In genomic region chr6:134516582-134516981, GRCh38 we compare ENCODE assay signal across 2 cellular contexts.
TF ChIP-seq lines count a peak whose summit lies in the region.

No MANE protein-coding gene starts in this region.

TF ChIP-seq in SK-N-SH, 30 proteins besides CTCF, POLR2A, EP300 and RAD21:
- TF ChIP-seq, protein P1, sequence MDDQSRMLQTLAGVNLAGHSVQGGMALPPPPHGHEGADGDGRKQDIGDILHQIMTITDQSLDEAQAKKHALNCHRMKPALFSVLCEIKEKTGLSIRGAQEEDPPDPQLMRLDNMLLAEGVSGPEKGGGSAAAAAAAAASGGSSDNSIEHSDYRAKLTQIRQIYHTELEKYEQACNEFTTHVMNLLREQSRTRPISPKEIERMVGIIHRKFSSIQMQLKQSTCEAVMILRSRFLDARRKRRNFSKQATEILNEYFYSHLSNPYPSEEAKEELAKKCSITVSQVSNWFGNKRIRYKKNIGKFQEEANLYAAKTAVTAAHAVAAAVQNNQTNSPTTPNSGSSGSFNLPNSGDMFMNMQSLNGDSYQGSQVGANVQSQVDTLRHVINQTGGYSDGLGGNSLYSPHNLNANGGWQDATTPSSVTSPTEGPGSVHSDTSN (IDR thresholded peaks at IDR 0.05) = no peak
- no peak for TF ChIP-seq CHD2 (IDR thresholded peaks at IDR 0.05; ENCODE audit: low read length, partially characterized antibody)
- TF ChIP-seq MXI1 (IDR thresholded peaks at IDR 0.05; ENCODE audit: low read depth, low read length) = no peak
- TF ChIP-seq ELF1 (IDR thresholded peaks at IDR 0.05) = no peak
- TF ChIP-seq YY1 (IDR thresholded peaks at IDR 0.05; ENCODE audit: low read depth) = no peak
- no peak for TF ChIP-seq FOXJ3 (CRISPR knock-in tag; IDR thresholded peaks at IDR 0.05)
- TF ChIP-seq GATA2 (CRISPR knock-in tag; IDR thresholded peaks at IDR 0.05) = no peak

TF ChIP-seq in SK-N-SH treated with all-trans-retinoic acid at 6 μM for 48 hours, 23 proteins besides CTCF, POLR2A, EP300 and RAD21 (continued from another document):
- TF ChIP-seq, protein P2, sequence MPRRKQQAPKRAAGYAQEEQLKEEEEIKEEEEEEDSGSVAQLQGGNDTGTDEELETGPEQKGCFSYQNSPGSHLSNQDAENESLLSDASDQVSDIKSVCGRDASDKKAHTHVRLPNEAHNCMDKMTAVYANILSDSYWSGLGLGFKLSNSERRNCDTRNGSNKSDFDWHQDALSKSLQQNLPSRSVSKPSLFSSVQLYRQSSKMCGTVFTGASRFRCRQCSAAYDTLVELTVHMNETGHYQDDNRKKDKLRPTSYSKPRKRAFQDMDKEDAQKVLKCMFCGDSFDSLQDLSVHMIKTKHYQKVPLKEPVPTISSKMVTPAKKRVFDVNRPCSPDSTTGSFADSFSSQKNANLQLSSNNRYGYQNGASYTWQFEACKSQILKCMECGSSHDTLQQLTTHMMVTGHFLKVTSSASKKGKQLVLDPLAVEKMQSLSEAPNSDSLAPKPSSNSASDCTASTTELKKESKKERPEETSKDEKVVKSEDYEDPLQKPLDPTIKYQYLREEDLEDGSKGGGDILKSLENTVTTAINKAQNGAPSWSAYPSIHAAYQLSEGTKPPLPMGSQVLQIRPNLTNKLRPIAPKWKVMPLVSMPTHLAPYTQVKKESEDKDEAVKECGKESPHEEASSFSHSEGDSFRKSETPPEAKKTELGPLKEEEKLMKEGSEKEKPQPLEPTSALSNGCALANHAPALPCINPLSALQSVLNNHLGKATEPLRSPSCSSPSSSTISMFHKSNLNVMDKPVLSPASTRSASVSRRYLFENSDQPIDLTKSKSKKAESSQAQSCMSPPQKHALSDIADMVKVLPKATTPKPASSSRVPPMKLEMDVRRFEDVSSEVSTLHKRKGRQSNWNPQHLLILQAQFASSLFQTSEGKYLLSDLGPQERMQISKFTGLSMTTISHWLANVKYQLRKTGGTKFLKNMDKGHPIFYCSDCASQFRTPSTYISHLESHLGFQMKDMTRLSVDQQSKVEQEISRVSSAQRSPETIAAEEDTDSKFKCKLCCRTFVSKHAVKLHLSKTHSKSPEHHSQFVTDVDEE (CRISPR knock-in tag; IDR thresholded peaks at IDR 0.05) = no peak
- no peak for TF ChIP-seq ZFP3 (CRISPR knock-in tag; IDR thresholded peaks at IDR 0.05)
- TF ChIP-seq CREB5 (CRISPR knock-in tag; IDR thresholded peaks at IDR 0.05; ENCODE audit: low read depth) = no peak
- TF ChIP-seq ISL1 (CRISPR knock-in tag; IDR thresholded peaks at IDR 0.05) = no peak
- no peak for TF ChIP-seq ZC3H10 (CRISPR knock-in tag; IDR thresholded peaks at IDR 0.05)
- TF ChIP-seq, protein P3, sequence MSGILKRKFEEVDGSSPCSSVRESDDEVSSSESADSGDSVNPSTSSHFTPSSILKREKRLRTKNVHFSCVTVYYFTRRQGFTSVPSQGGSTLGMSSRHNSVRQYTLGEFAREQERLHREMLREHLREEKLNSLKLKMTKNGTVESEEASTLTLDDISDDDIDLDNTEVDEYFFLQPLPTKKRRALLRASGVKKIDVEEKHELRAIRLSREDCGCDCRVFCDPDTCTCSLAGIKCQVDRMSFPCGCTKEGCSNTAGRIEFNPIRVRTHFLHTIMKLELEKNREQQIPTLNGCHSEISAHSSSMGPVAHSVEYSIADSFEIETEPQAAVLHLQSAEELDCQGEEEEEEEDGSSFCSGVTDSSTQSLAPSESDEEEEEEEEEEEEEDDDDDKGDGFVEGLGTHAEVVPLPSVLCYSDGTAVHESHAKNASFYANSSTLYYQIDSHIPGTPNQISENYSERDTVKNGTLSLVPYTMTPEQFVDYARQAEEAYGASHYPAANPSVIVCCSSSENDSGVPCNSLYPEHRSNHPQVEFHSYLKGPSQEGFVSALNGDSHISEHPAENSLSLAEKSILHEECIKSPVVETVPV (CRISPR knock-in tag; IDR thresholded peaks at IDR 0.05) = no peak
- TF ChIP-seq CSDC2 (CRISPR knock-in tag; IDR thresholded peaks at IDR 0.05) = no peak
TF ChIP-seq in SK-N-SH treated with all-trans-retinoic acid at 6 μM for 48 hours: peak in this region for 0.
